Comparison of ENCODE assay signal across 1 cellular context in genomic region chr20:54633903-54634302, GRCh38.
TF ChIP-seq lines count a peak whose summit lies in the region.

No MANE protein-coding gene starts in this region.

TF ChIP-seq in GM12878, 131 proteins besides CTCF, POLR2A, EP300 and RAD21 (continued from another document):
- TF ChIP-seq ZBTB40 (IDR thresholded peaks at IDR 0.05; ENCODE audit: borderline replicate concordance) = no peak
- no peak for TF ChIP-seq IRF5 (IDR thresholded peaks at IDR 0.05; ENCODE audit: borderline replicate concordance)
- TF ChIP-seq PAX5 (IDR thresholded peaks at IDR 0.05; ENCODE audit: borderline replicate concordance, low read depth, low read length) = peak; percentile 88; the same call in 1 of the 2 replicates
- 0 out of 2 replicates have a peak, but pooled peaks have one; percentile 29 for TF ChIP-seq TCF3 (IDR thresholded peaks at IDR 0.05; ENCODE audit: borderline replicate concordance, insufficient read depth, low read depth, low read length)
TF ChIP-seq in GM12878: peak in this region for 30.
